8 cellular contexts compared by ENCODE assay signal in genomic region chr7:141551773-141552162, GRCh38. TPM values are rescaled to one million over a fixed set of nuclear protein-coding genes. Genes with fewer than 3 reads are reported as not detected.
DNase-seq lines count a peak whose midpoint lies in the region; ATAC-seq and TF ChIP-seq lines count a peak whose summit lies in the region.

No MANE protein-coding gene starts in this region.

- CTCF ChIA-PET in BJ (lab: Yijun Ruan, JAX) = no interaction called here
- CTCF ChIA-PET in HCT116 (lab: Charles Lee) = no interaction called here
- CTCF ChIA-PET in HEK293T (lab: Yijun Ruan, JAX) = interaction anchor here (0.5 kb wide), 1 partner anchor 333 kb away, joined by 3 read pairs; no protein-coding TSS in a partner anchor

- RAD21 ChIA-PET in HCT116 (lab: Charles Lee; ENCODE audit: low non-redundant PET in 1 of 2, low total read pairs in 2 of 2, uncharacterized antibody in 2 of 2, unreplicated experiment in 2 of 2) = interaction anchor here in 1 of 2 experiments (1.0 kb wide), 1 partner anchor 101 kb away, joined by 3 read pairs; no protein-coding TSS in a partner anchor

- peaks cover 46% of the 10 kb centered on the region for H3K36me3 Mint-ChIP-seq in stimulated activated naive CD8-positive, alpha-beta T cell treated with anti-CD3 and anti-CD28 coated beads, Interleukin-15, Interleukin-2, amounts not matched to agents 100 ng/mL and 50 ng/mL, for 24 hours (ENCODE audit: low read depth)

- BruUV-seq in HCT116 (replicated peaks; lab: Mats Ljungman, UMichigan) = no TSS peak

- no peaks in the 10 kb centered on the region for H3K9me2 ChIP-seq in HCT116 (ENCODE audit: insufficient read depth)
- no peaks in the 10 kb centered on the region for H3K9me2 ChIP-seq in hepatocyte (replicated peaks; ENCODE audit: insufficient read depth)

- no peaks in the 10 kb centered on the region for H4K20me1 ChIP-seq in HCT116 (ENCODE audit: insufficient read depth)
- H4K20me1 ChIP-seq in hepatocyte (ENCODE audit: insufficient read depth, poor library complexity, severe bottlenecking) = no peaks in the 10 kb centered on the region

- ATAC-seq in HCT116 (no peak), HG02970 (IDR thresholded peaks at IDR 0.05; ENCODE audit: low FRiP score, unreplicated experiment) (no peak)

- POLR2A ChIA-PET in BJ (lab: Charles Lee) = no interaction called here
- POLR2A ChIA-PET in HCT116 (lab: Charles Lee) = interaction anchor here (0.5 to 1.0 kb wide), 2 partner anchors 20 to 537 kb away, joined by 3 to 6 read pairs; partner anchors contain the start of gene MRPS33
- POLR2A ChIA-PET in HEK293T (lab: Yijun Ruan, JAX) = interaction anchor here (0.7 to 2.8 kb wide), 8 partner anchors 10 to 537 kb away, joined by 3 to 25 read pairs (median 6); partner anchors contain the start of genes MRPS33 and SSBP1

- peak overlapping the region; percentile 92 for H3K27ac Mint-ChIP-seq in stimulated activated naive CD8-positive, alpha-beta T cell treated with anti-CD3 and anti-CD28 coated beads, Interleukin-15, Interleukin-2, amounts not matched to agents 100 ng/mL and 50 ng/mL, for 24 hours

- DNase-seq in BJ (ENCODE audit: low read depth) = no peak
- DNase-seq in HCT116 (ENCODE audit: low read depth, low spot score) = no peak
- DNase-seq in hepatocyte (ENCODE audit: low spot score) = no peak
- DNase-seq in amniotic stem cell (lab: John Stamatoyannopoulos, UW) = no peak
- DNase-seq in HEK293T (ENCODE audit: extremely low spot score) = no peak

- H3K27me3 Mint-ChIP-seq in stimulated activated naive CD8-positive, alpha-beta T cell treated with anti-CD3 and anti-CD28 coated beads, Interleukin-15, Interleukin-2, amounts not matched to agents 100 ng/mL and 50 ng/mL, for 24 hours = no peaks in the 10 kb centered on the region

- TF ChIP-seq POLR2A in HCT116 (IDR thresholded peaks at IDR 0.05; ENCODE audit: borderline replicate concordance, extremely low read depth, insufficient read depth, insufficient read length) = no peak

- H3K4me1 Mint-ChIP-seq in stimulated activated naive CD8-positive, alpha-beta T cell treated with anti-CD3 and anti-CD28 coated beads, Interleukin-15, Interleukin-2, amounts not matched to agents 100 ng/mL and 50 ng/mL, for 24 hours (ENCODE audit: low read depth) = peaks cover 53% of the 10 kb centered on the region

- H3K4me1 ChIP-seq in HCT116 (ENCODE audit: control insufficient read depth in 1 of 2, insufficient read depth in 2 of 2, low read length in 2 of 2) = peaks cover 4 to 15% of the 10 kb centered on the region in 2 experiments; a peak in 2 of 4 replicates
- H3K4me1 ChIP-seq in hepatocyte (ENCODE audit: insufficient read depth) = peaks cover 3% of the 10 kb centered on the region

- H3K27ac ChIP-seq in HCT116 (ENCODE audit: low read depth, low read length) (peak overlapping the region; percentile 58; the same call in 1 of the 2 replicates), VCaP (peak overlapping the region; percentile 80; the same call in 1 of the 2 replicates), hepatocyte (no peak overlapping the region)

- H3K79me2 ChIP-seq in HCT116 (ENCODE audit: insufficient read depth, low read length) = peaks cover 22% of the 10 kb centered on the region
- no peaks in the 10 kb centered on the region for H3K79me2 ChIP-seq in hepatocyte

- intact Hi-C loops in HCT116 (cut with micrococcal nuclease) = loop anchor here (10.0 kb wide), 1 partner anchor 183 kb away; the partner anchor contains the start of gene SSBP1

- H3K4me2 ChIP-seq in HCT116 (ENCODE audit: low read length) (peak overlapping the region; percentile 86), hepatocyte (peak overlapping the region; percentile 85)

- no peak for TF ChIP-seq RAD21 in HCT116 (IDR thresholded peaks at IDR 0.05; ENCODE audit: low read depth)

- H3K36me3 ChIP-seq in BJ (ENCODE audit: control insufficient read depth, insufficient read depth, low read length) (peaks cover 3% of the 10 kb centered on the region; the same call in 1 of the 2 replicates), HCT116 (ENCODE audit: control insufficient read depth in 1 of 2, insufficient read depth in 2 of 2, low read length in 2 of 2) (peaks cover 0 to 4% of the 10 kb centered on the region in 2 experiments; a peak in 1 of 4 replicates), hepatocyte (replicated peaks; ENCODE audit: insufficient read depth, low read depth) (no peaks in the 10 kb centered on the region)

- no peak overlapping the region for H2AFZ ChIP-seq in HCT116 (ENCODE audit: low read depth, low read length, poor library complexity, severe bottlenecking)
- H2AFZ ChIP-seq in hepatocyte = peak overlapping the region; percentile 100

- H3K27me3 ChIP-seq in BJ (ENCODE audit: control insufficient read depth, insufficient read depth, low read length) (no peaks in the 10 kb centered on the region), HCT116 (ENCODE audit: insufficient read depth, low read length) (no peaks in the 10 kb centered on the region), hepatocyte (no peaks in the 10 kb centered on the region)

- 21% methylated on average over 4 of the region's 4 CpGs for WGBS in hepatocyte (ENCODE audit: low lambda C conversion rate, missing lambda C conversion rate)

- peak overlapping the region; percentile 97 for H3K4me3 Mint-ChIP-seq in stimulated activated naive CD8-positive, alpha-beta T cell treated with anti-CD3 and anti-CD28 coated beads, Interleukin-15, Interleukin-2, amounts not matched to agents 100 ng/mL and 50 ng/mL, for 24 hours

- peak overlapping the region; percentile 56 for H3K4me3 ChIP-seq in BJ (ENCODE audit: low read depth, low read length)
- H3K4me3 ChIP-seq in HCT116 (replicated peaks in 1 of 2; ENCODE audit: low read depth in 1 of 2, low read length in 2 of 2) = peak overlapping the region; percentile 83 to 85
- H3K4me3 ChIP-seq in hepatocyte = peak overlapping the region; percentile 98

- peak overlapping the region; percentile 80 for H3K9ac ChIP-seq in HCT116 (ENCODE audit: low read length)

- no peaks in the 10 kb centered on the region for H3K9me3 Mint-ChIP-seq in stimulated activated naive CD8-positive, alpha-beta T cell treated with anti-CD3 and anti-CD28 coated beads, Interleukin-15, Interleukin-2, amounts not matched to agents 100 ng/mL and 50 ng/mL, for 24 hours

- TF ChIP-seq CTCF in BJ (IDR thresholded peaks at IDR 0.05; ENCODE audit: insufficient read depth, low read depth, low read length) (no peak), HCT116 (IDR thresholded peaks at IDR 0.05 in 2 of 3, conservative IDR thresholded peaks at IDR 0.05 in 1 of 3; ENCODE audit: borderline replicate concordance in 1 of 3, insufficient read depth in 1 of 3, low read depth in 2 of 3, low read length in 2 of 3) (no peak), VCaP (conservative IDR thresholded peaks at IDR 0.05) (no peak), hepatocyte (IDR thresholded peaks at IDR 0.05; ENCODE audit: poor library complexity) (no peak)

- no peaks in the 10 kb centered on the region for H3K9me3 ChIP-seq in HCT116 (ENCODE audit: control insufficient read depth in 1 of 2, insufficient read depth in 1 of 2, low read depth in 1 of 2, low read length in 2 of 2)
- H3K9me3 ChIP-seq in hepatocyte (ENCODE audit: low read depth) = no peaks in the 10 kb centered on the region

TF ChIP-seq in HCT116, 20 proteins besides CTCF, POLR2A, EP300 and RAD21 (continues in another document):
- no peak for TF ChIP-seq CEBPB (IDR thresholded peaks at IDR 0.05; ENCODE audit: low read depth)
- no peak for TF ChIP-seq CBX3 (IDR thresholded peaks at IDR 0.05; ENCODE audit: low read depth)
- TF ChIP-seq ZFX (IDR thresholded peaks at IDR 0.05) = no peak
- TF ChIP-seq ATF3 (IDR thresholded peaks at IDR 0.05) = no peak
- no peak for TF ChIP-seq SIN3A (IDR thresholded peaks at IDR 0.05; ENCODE audit: low read depth)
- TF ChIP-seq FOSL1 (IDR thresholded peaks at IDR 0.05; ENCODE audit: low read depth) = no peak
- TF ChIP-seq SRF (IDR thresholded peaks at IDR 0.05; ENCODE audit: low read depth) = no peak
- no peak for TF ChIP-seq ZNF274 (IDR thresholded peaks at IDR 0.05; ENCODE audit: low read depth, low read length)
- no peak for TF ChIP-seq EZH2 (IDR thresholded peaks at IDR 0.05)
- no peak for TF ChIP-seq SP1 (IDR thresholded peaks at IDR 0.05; ENCODE audit: low read depth)
- TF ChIP-seq ELF1 (IDR thresholded peaks at IDR 0.05; ENCODE audit: borderline replicate concordance, low read depth) = no peak
- TF ChIP-seq EGR1 (IDR thresholded peaks at IDR 0.05; ENCODE audit: low read depth) = no peak
- TF ChIP-seq EZH2phosphoT487 (IDR thresholded peaks at IDR 0.05; ENCODE audit: borderline replicate concordance) = no peak
- no peak for TF ChIP-seq POLR2AphosphoS5 (IDR thresholded peaks at IDR 0.05; ENCODE audit: low read depth, low read length)

TF ChIP-seq in HEK293T, 16 proteins besides CTCF, POLR2A, EP300 and RAD21:
- no peak for TF ChIP-seq NFRKB (IDR thresholded peaks at IDR 0.05)
- TF ChIP-seq SP1 (IDR thresholded peaks at IDR 0.05) = no peak
- no peak for TF ChIP-seq ELF4 (IDR thresholded peaks at IDR 0.05)
- TF ChIP-seq BHLHE40 (IDR thresholded peaks at IDR 0.05; ENCODE audit: borderline replicate concordance) = no peak
- no peak for TF ChIP-seq LEF1 (IDR thresholded peaks at IDR 0.05; ENCODE audit: borderline replicate concordance)
- no peak for TF ChIP-seq TARDBP (IDR thresholded peaks at IDR 0.05)
- no peak for TF ChIP-seq ARNT (IDR thresholded peaks at IDR 0.05)
- TF ChIP-seq HDGF (IDR thresholded peaks at IDR 0.05; ENCODE audit: borderline replicate concordance) = no peak
- no peak for TF ChIP-seq FOXK2 (IDR thresholded peaks at IDR 0.05)
- no peak for TF ChIP-seq CTBP1 (IDR thresholded peaks at IDR 0.05; ENCODE audit: borderline replicate concordance)
- TF ChIP-seq SUZ12 (IDR thresholded peaks at IDR 0.05) = no peak
- TF ChIP-seq PKNOX1 (IDR thresholded peaks at IDR 0.05) = no peak
- TF ChIP-seq FOXA1 (IDR thresholded peaks at IDR 0.05) = no peak

RNA-seq across cellular contexts. Expression of gene AGK, which starts 0.6 kb away (rescaled TPM):
- 30.3 and 34.7 TPM in 2 replicates for polyA plus RNA-seq in BJ (2011; rRNA removed)
- 13.8 and 23.0 TPM in 2 replicates for polyA minus RNA-seq in BJ (2011; rRNA and poly(A)+ RNA removed)
- 36.3 TPM for total RNA-seq in HCT116 (2021; ENCODE audit: unreplicated experiment)
- 15.3 and 19.9 TPM in 2 replicates for polyA plus RNA-seq in HCT116 (2012)
- 21.2 and 27.1 TPM in 2 replicates for total RNA-seq in hepatocyte
- polyA plus RNA-seq in hepatocyte = 15.8 and 16.7 TPM in 2 replicates
